Comparison of ENCODE assay signal across 1 cellular context in the genomic region with DNA sequence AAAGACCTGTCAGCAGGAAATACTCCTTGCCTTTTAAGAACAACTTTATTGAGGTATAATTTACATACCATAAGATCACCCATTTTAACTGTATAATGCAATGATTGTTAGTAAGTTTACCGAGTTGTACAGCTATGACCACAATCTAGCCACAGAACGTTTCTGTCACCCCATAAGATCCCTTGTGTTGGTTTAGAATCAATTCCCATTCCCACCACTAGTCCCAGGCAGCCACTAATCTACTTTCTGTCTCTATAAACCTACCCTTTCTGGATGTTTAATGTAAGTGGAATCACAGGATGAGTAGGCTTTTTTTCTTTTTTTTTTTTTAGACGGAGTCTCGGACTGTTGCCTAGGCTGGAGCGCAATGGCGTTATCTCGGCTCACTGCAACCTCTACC.
TF ChIP-seq lines count a peak whose summit lies in the region.

No MANE protein-coding gene starts in this region.

TF ChIP-seq in GM12878, 131 proteins besides CTCF, POLR2A, EP300 and RAD21:
- TF ChIP-seq, protein P1, sequence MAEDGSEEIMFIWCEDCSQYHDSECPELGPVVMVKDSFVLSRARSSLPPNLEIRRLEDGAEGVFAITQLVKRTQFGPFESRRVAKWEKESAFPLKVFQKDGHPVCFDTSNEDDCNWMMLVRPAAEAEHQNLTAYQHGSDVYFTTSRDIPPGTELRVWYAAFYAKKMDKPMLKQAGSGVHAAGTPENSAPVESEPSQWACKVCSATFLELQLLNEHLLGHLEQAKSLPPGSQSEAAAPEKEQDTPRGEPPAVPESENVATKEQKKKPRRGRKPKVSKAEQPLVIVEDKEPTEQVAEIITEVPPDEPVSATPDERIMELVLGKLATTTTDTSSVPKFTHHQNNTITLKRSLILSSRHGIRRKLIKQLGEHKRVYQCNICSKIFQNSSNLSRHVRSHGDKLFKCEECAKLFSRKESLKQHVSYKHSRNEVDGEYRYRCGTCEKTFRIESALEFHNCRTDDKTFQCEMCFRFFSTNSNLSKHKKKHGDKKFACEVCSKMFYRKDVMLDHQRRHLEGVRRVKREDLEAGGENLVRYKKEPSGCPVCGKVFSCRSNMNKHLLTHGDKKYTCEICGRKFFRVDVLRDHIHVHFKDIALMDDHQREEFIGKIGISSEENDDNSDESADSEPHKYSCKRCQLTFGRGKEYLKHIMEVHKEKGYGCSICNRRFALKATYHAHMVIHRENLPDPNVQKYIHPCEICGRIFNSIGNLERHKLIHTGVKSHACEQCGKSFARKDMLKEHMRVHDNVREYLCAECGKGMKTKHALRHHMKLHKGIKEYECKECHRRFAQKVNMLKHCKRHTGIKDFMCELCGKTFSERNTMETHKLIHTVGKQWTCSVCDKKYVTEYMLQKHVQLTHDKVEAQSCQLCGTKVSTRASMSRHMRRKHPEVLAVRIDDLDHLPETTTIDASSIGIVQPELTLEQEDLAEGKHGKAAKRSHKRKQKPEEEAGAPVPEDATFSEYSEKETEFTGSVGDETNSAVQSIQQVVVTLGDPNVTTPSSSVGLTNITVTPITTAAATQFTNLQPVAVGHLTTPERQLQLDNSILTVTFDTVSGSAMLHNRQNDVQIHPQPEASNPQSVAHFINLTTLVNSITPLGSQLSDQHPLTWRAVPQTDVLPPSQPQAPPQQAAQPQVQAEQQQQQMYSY (CRISPR knock-in tag; IDR thresholded peaks at IDR 0.05): no peak
- TF ChIP-seq IKZF2 (IDR thresholded peaks at IDR 0.05): 0 out of 4 replicates have a peak, but pooled peaks of 1 of the 2 experiments have one; percentile 19
- TF ChIP-seq, protein P2, sequence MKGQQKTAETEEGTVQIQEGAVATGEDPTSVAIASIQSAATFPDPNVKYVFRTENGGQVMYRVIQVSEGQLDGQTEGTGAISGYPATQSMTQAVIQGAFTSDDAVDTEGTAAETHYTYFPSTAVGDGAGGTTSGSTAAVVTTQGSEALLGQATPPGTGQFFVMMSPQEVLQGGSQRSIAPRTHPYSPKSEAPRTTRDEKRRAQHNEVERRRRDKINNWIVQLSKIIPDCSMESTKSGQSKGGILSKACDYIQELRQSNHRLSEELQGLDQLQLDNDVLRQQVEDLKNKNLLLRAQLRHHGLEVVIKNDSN (IDR thresholded peaks at IDR 0.05; ENCODE audit: borderline replicate concordance, extremely low read length, insufficient read depth, low read depth, low read length): no peak
